ENCODE assay signal across 9 cellular contexts in genomic region chr1:2300851-2301606, GRCh38.
DNase-seq lines count a peak whose midpoint lies in the region; ATAC-seq, FAIRE-seq and TF ChIP-seq lines count a peak whose summit lies in the region.
"Had no signal": no experiment of that assay in that cellular context is flagged by ENCODE, and none has a peak within 500 bp of the region (broad histone marks: within the 10 kb centered on the region; RNA-seq: fewer than 3 reads in every experiment).

No MANE protein-coding gene starts in this region.

- H3K4me3 Mint-ChIP-seq in activated B cell treated with CpG ODN at 0.5 μM for 24 hours = peak overlapping the region; percentile 85
- peak overlapping the region; percentile 76 for H3K4me3 Mint-ChIP-seq in stimulated activated memory B cell treated with anti-CD40 and anti-IgM and Interleukin-4, amounts not matched to agents 10 μg/mL and 1 μg/mL and 100 μg/mL, for 72 hours

- no peak for TF ChIP-seq POLR2A in H54 (IDR thresholded peaks at IDR 0.05; ENCODE audit: low read depth, low read length)

- peak overlapping the region; percentile 97 for H3K27ac Mint-ChIP-seq in activated B cell treated with CpG ODN at 0.5 μM for 24 hours
- peak overlapping the region; percentile 86 for H3K27ac Mint-ChIP-seq in stimulated activated memory B cell treated with anti-CD40 and anti-IgM and Interleukin-4, amounts not matched to agents 10 μg/mL and 1 μg/mL and 100 μg/mL, for 72 hours

- FAIRE-seq in H54 (lab: Jason Lieb, UNC) = no peak
- FAIRE-seq: colon had no signal

- POLR2A ChIA-PET in activated B cell treated with CpG ODN at 0.5 μM for 24 hours (lab: Charles Lee) = interaction anchor here (0.6 to 6.5 kb wide), 32 partner anchors 10 to 437 kb away, joined by 3 to 100 read pairs (median 6); partner anchors contain the start of genes FAAP20, MORN1, PANK4 and PRXL2B

- intact Hi-C loops in activated B cell treated with CpG ODN at 0.5 μM for 24 hours (cut with micrococcal nuclease) = loop anchor here (1.0 to 2.0 kb wide), 14 partner anchors 10 to 286 kb away; partner anchors contain the start of genes MORN1, PEX10, PRXL2B and RER1

- peak overlapping the region; percentile 40 for H3K27ac ChIP-seq in caudate nucleus (ENCODE audit: low read depth, low read length)

- DNase-seq in activated B cell treated with CpG ODN at 0.5 μM for 24 hours (peak; percentile 86), caudate nucleus (lab: John Stamatoyannopoulos, UW) (peak in 14 of 61 donors; percentile 10 to 52 (median 35)), midbrain (lab: John Stamatoyannopoulos, UW) (peak; percentile 34), H54 (ENCODE audit: insufficient read length, low spot score) (no peak), NCI-H345 treated with DMSO at 0.1 percent for 48 hours (lab: John Stamatoyannopoulos, UW; ENCODE audit: unreplicated experiment) (no peak)

- peak; percentile 42 for ATAC-seq in GM19025 (IDR thresholded peaks at IDR 0.05; ENCODE audit: low read depth, unreplicated experiment)
- ATAC-seq in HG03159 (IDR thresholded peaks at IDR 0.05; ENCODE audit: unreplicated experiment) = peak; percentile 49
- ATAC-seq in activated B cell treated with CpG ODN at 0.5 μM for 24 hours (ENCODE audit: low read depth) = peak; percentile 82
- ATAC-seq in stimulated activated memory B cell treated with anti-CD40 and anti-IgM and Interleukin-4, amounts not matched to agents 10 μg/mL and 1 μg/mL and 100 μg/mL, for 72 hours = peak; percentile 91

- no peak for TF ChIP-seq CTCF in activated B cell treated with CpG ODN at 0.5 μM for 24 hours (IDR thresholded peaks at IDR 0.05)

- H3K4me1 Mint-ChIP-seq in activated B cell treated with CpG ODN at 0.5 μM for 24 hours = peaks cover 65% of the 10 kb centered on the region
- H3K4me1 Mint-ChIP-seq in stimulated activated memory B cell treated with anti-CD40 and anti-IgM and Interleukin-4, amounts not matched to agents 10 μg/mL and 1 μg/mL and 100 μg/mL, for 72 hours = peaks cover 68% of the 10 kb centered on the region

- CTCF ChIA-PET in activated B cell treated with CpG ODN at 0.5 μM for 24 hours (lab: Charles Lee) = interaction anchor here (0.7 to 2.8 kb wide), 7 partner anchors 9 to 285 kb away, joined by 3 to 18 read pairs (median 6); partner anchors contain the start of gene FAAP20

- H3K9me3 Mint-ChIP-seq in activated B cell treated with CpG ODN at 0.5 μM for 24 hours = no peaks in the 10 kb centered on the region
- H3K9me3 Mint-ChIP-seq in stimulated activated memory B cell treated with anti-CD40 and anti-IgM and Interleukin-4, amounts not matched to agents 10 μg/mL and 1 μg/mL and 100 μg/mL, for 72 hours = no peaks in the 10 kb centered on the region

- peaks cover 24% of the 10 kb centered on the region for H3K36me3 Mint-ChIP-seq in activated B cell treated with CpG ODN at 0.5 μM for 24 hours (ENCODE audit: low read depth)
- H3K36me3 Mint-ChIP-seq in stimulated activated memory B cell treated with anti-CD40 and anti-IgM and Interleukin-4, amounts not matched to agents 10 μg/mL and 1 μg/mL and 100 μg/mL, for 72 hours = peaks cover 35% of the 10 kb centered on the region

- H3K27me3 Mint-ChIP-seq in activated B cell treated with CpG ODN at 0.5 μM for 24 hours = no peaks in the 10 kb centered on the region
- no peaks in the 10 kb centered on the region for H3K27me3 Mint-ChIP-seq in stimulated activated memory B cell treated with anti-CD40 and anti-IgM and Interleukin-4, amounts not matched to agents 10 μg/mL and 1 μg/mL and 100 μg/mL, for 72 hours

Comparison
In these comparisons a context has a peak if more than half of its experiments do, and no peak if none do; other contexts are left out.
1. DNase-seq: peak in activated B cell treated with CpG ODN at 0.5 μM for 24 hours (single experiment) and midbrain (single experiment); none in H54 (single experiment) and NCI-H345 treated with DMSO at 0.1 percent for 48 hours (single experiment).
2. Peak in every context shown above with its lines, with median percentiles within 50 percentile points of each other: ATAC-seq.